In the genomic region with DNA sequence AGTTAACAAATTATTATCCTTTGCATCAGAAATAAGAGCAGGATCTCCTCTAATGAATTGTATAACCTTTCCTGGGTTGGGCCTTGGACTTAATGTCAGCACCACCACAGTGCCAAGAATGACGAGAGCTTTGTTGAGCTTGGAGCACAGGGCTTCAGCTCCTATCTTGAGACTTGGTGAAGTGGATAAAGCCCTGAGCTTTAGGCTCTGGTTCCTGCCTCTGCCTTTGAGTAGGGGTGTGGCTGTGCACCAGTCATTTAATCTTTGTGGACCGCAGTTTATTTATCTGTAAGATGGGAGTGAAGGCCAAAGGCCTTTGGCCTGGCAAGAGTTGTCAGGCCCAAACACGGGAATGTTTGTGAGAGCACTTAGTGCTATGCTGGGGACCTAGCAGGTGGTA, we compare ENCODE assay signal across 1 cellular context.
TF ChIP-seq lines count a peak whose summit lies in the region.

No MANE protein-coding gene starts in this region.

TF ChIP-seq in K562, 482 proteins besides CTCF, POLR2A, EP300 and RAD21:
- TF ChIP-seq, protein P1, sequence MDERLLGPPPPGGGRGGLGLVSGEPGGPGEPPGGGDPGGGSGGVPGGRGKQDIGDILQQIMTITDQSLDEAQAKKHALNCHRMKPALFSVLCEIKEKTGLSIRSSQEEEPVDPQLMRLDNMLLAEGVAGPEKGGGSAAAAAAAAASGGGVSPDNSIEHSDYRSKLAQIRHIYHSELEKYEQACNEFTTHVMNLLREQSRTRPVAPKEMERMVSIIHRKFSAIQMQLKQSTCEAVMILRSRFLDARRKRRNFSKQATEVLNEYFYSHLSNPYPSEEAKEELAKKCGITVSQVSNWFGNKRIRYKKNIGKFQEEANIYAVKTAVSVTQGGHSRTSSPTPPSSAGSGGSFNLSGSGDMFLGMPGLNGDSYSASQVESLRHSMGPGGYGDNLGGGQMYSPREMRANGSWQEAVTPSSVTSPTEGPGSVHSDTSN (CRISPR knock-in tag; IDR thresholded peaks at IDR 0.05; ENCODE audit: low read depth): no peak
- TF ChIP-seq, protein P1 (tag; conservative IDR thresholded peaks at IDR 0.05; ENCODE audit: low read depth): no peak
- TF ChIP-seq, protein P2, sequence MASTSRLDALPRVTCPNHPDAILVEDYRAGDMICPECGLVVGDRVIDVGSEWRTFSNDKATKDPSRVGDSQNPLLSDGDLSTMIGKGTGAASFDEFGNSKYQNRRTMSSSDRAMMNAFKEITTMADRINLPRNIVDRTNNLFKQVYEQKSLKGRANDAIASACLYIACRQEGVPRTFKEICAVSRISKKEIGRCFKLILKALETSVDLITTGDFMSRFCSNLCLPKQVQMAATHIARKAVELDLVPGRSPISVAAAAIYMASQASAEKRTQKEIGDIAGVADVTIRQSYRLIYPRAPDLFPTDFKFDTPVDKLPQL (IDR thresholded peaks at IDR 0.05; ENCODE audit: extremely low read depth, insufficient read length): no peak
- TF ChIP-seq TSC22D4 (tag; IDR thresholded peaks at IDR 0.05) (no peak), SIRT6 (IDR thresholded peaks at IDR 0.05; ENCODE audit: low read depth, low read length) (no peak), FOXK1 (CRISPR knock-in tag; IDR thresholded peaks at IDR 0.05; ENCODE audit: borderline replicate concordance) (0 out of 2 replicates have a peak, but pooled peaks have one; percentile 35), CBFA2T3 (IDR thresholded peaks at IDR 0.05) (0 out of 2 replicates have a peak, but pooled peaks have one; percentile 3), KDM1A (IDR thresholded peaks at IDR 0.05) (no peak), ZNF175 (CRISPR knock-in tag; IDR thresholded peaks at IDR 0.05; ENCODE audit: low read depth) (no peak), KLF16 (IDR thresholded peaks at IDR 0.05) (no peak), FOXA1 (IDR thresholded peaks at IDR 0.05; ENCODE audit: borderline replicate concordance) (no peak)
- TF ChIP-seq, protein P3, sequence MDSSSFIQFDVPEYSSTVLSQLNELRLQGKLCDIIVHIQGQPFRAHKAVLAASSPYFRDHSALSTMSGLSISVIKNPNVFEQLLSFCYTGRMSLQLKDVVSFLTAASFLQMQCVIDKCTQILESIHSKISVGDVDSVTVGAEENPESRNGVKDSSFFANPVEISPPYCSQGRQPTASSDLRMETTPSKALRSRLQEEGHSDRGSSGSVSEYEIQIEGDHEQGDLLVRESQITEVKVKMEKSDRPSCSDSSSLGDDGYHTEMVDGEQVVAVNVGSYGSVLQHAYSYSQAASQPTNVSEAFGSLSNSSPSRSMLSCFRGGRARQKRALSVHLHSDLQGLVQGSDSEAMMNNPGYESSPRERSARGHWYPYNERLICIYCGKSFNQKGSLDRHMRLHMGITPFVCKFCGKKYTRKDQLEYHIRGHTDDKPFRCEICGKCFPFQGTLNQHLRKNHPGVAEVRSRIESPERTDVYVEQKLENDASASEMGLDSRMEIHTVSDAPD (CRISPR knock-in tag; IDR thresholded peaks at IDR 0.05): no peak
